8 cellular contexts compared by ENCODE assay signal in the genomic region with DNA sequence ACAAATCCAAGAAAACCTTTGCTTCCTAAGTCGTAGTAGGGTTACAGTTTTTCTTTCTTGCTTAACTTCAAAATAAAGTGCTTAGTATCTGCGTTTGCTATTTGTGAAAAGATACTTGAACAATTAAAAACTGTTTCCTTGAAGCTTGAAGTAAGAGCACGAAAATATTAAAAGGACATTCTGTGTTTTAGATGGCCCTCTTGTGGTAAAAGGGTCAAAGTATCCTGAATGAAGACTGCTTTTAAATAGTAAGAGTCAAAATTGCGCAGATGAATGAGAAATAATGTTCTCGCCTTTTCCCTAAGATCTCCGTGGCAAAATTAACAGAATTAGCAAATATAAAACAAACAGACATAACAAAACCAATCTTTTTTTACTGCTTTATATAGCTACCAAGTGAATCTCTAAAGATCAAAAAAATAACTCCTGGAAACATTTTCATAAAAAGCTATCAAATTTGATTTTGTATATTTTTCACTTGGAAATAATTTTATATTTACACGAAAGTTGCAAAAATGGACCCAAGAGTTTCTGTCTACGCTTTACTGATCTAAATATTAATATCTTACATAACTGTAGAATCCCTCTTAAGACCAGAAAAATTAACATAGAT.
DNase-seq lines count a peak whose midpoint lies in the region; ATAC-seq, FAIRE-seq and TF ChIP-seq lines count a peak whose summit lies in the region.

No MANE protein-coding gene starts in this region.

- no peak for FAIRE-seq in bronchial epithelial cell (lab: Jason Lieb, UNC)

- H3K4me1 ChIP-seq in CD8-positive, alpha-beta memory T cell (ENCODE audit: insufficient read depth, low read length), result peaks cover 66% of the 10 kb centered on the region
- peaks cover 0 to 65% (median 10%) of the 10 kb centered on the region in 4 donors for H3K4me1 ChIP-seq in transverse colon

- in situ Hi-C loops in transverse colon (cut with MboI; ENCODE audit: low pct_ligation_motif_present in 1 of 4, low pct_unique_long_range_greater_than_20kb in 1 of 4, low sequenced_read_pairs in 3 of 4), result loop anchor here (10.0 to 25.0 kb wide), 7 partner anchors 157 to 382 kb away; a partner anchor contains a TSS

- TF ChIP-seq POLR2A in transverse colon (IDR thresholded peaks at IDR 0.05), result no peak

- peak overlapping the region in 5 of 7 donors; percentile 0 to 41 (median 1) for H3K4me3 Mint-ChIP-seq in CD8-positive, alpha-beta memory T cell

- H3K4me1 Mint-ChIP-seq in CD8-positive, alpha-beta memory T cell, result peaks cover 73 to 93% (median 90%) of the 10 kb centered on the region in 3 donors

- ATAC-seq in GM19035 (IDR thresholded peaks at IDR 0.05; ENCODE audit: unreplicated experiment) (peak; percentile 57), left colon (peak; percentile 69), GM21576 (IDR thresholded peaks at IDR 0.05; ENCODE audit: unreplicated experiment) (no peak), HG03565 (IDR thresholded peaks at IDR 0.05; ENCODE audit: unreplicated experiment) (no peak)

- POLR2A ChIA-PET in CD8-positive, alpha-beta memory T cell (lab: Charles Lee), result interaction anchor here (1.4 kb wide), 1 partner anchor 252 kb away, joined by 3 read pairs; no protein-coding TSS in a partner anchor

- 37% methylated on average over 8 of the region's 8 CpGs for WGBS in transverse colon (ENCODE audit: low coverage in 1 of 2), 2 donors

- no peaks in the 10 kb centered on the region for H3K9me3 ChIP-seq in CD8-positive, alpha-beta memory T cell (ENCODE audit: low read length)
- no peaks in the 10 kb centered on the region for H3K9me3 ChIP-seq in transverse colon

- H3K36me3 ChIP-seq in CD8-positive, alpha-beta memory T cell (ENCODE audit: insufficient read depth, low read length), result peaks cover 22% of the 10 kb centered on the region
- H3K36me3 ChIP-seq in bronchial epithelial cell (ENCODE audit: control insufficient read depth, insufficient read depth, low read length) (peaks cover 5% of the 10 kb centered on the region), transverse colon (peaks cover 0 to 32% (median 7%) of the 10 kb centered on the region in 4 donors)

- H3K9me3 Mint-ChIP-seq in CD8-positive, alpha-beta memory T cell, result no peaks in the 10 kb centered on the region

- CTCF ChIA-PET in CD8-positive, alpha-beta memory T cell (lab: Charles Lee), result interaction anchor here (0.7 to 3.3 kb wide), 16 partner anchors 18 to 414 kb away, joined by 3 to 28 read pairs (median 4); a partner anchor contains a TSS

- peak overlapping the region in 4 of 8 donors; percentile 10 to 33 (median 25) for H3K27ac Mint-ChIP-seq in CD8-positive, alpha-beta memory T cell

- no peaks in the 10 kb centered on the region for H3K27me3 ChIP-seq in CD8-positive, alpha-beta memory T cell (ENCODE audit: insufficient read depth, low read length, poor library complexity, severe bottlenecking)
- H3K27me3 ChIP-seq in bronchial epithelial cell (ENCODE audit: control insufficient read depth, insufficient read depth, low read length) (no peaks in the 10 kb centered on the region), transverse colon (no peaks in the 10 kb centered on the region)

- peaks cover 0 to 62% (median 10%) of the 10 kb centered on the region in 3 donors for H3K36me3 Mint-ChIP-seq in CD8-positive, alpha-beta memory T cell

- DNase-seq in CD8-positive, alpha-beta memory T cell, result no peak
- DNase-seq in NCI-H748 (lab: John Stamatoyannopoulos, UW; ENCODE audit: unreplicated experiment) (peak; percentile 33), bronchial epithelial cell (ENCODE audit: low read depth) (peak; percentile 71), left colon (no peak), transverse colon (no peak)

- intact Hi-C loops in left colon (cut with DNase I, micrococcal nuclease), result loop anchor here in 1 of 2 donors (10.0 kb wide), 1 partner anchor 169 kb away; no protein-coding TSS in a partner anchor
- intact Hi-C loops in transverse colon (cut with DNase I; ENCODE audit: low total_unique reads), result loop anchor here (1.0 kb wide), 1 partner anchor 146 kb away; no protein-coding TSS in a partner anchor

- H3K27ac ChIP-seq in CD8-positive, alpha-beta memory T cell (ENCODE audit: low read depth, low read length), result no peak overlapping the region
- peak overlapping the region; percentile 4 to 58 (median 42) for H3K27ac ChIP-seq in transverse colon

- H3K4me3 ChIP-seq in CD8-positive, alpha-beta memory T cell (ENCODE audit: low read length), result no peak overlapping the region
- no peak overlapping the region for H3K4me3 ChIP-seq in bronchial epithelial cell (ENCODE audit: low read depth, low read length)
- no peak overlapping the region for H3K4me3 ChIP-seq in transverse colon

- no peak for TF ChIP-seq EP300 in transverse colon (IDR thresholded peaks at IDR 0.05; ENCODE audit: low read depth)

- peaks cover 0 to 1% of the 10 kb centered on the region in 2 donors for H3K27me3 Mint-ChIP-seq in CD8-positive, alpha-beta memory T cell

- peak; percentile 49 for TF ChIP-seq CTCF in bronchial epithelial cell (IDR thresholded peaks at IDR 0.05; ENCODE audit: insufficient read depth, low read length, severe bottlenecking)
- peak; percentile 58 to 81 (median 69) for TF ChIP-seq CTCF in transverse colon (IDR thresholded peaks at IDR 0.05)

Comparison
In these comparisons a context has a peak if more than half of its experiments do, and no peak if none do; other contexts are left out.
1. DNase-seq: peak in NCI-H748 (single experiment) and bronchial epithelial cell (single experiment); none in CD8-positive, alpha-beta memory T cell (0 of 5), left colon (0 of 2) and transverse colon (single experiment).
2. ATAC-seq: peak in GM19035 (single experiment) and left colon (single experiment); none in GM21576 (single experiment) and HG03565 (single experiment).